ENCODE assay signal across 16 cellular contexts in genomic region chr17:38578641-38579480, GRCh38. TPM values are rescaled to one million over a fixed set of nuclear protein-coding genes. Genes with fewer than 3 reads are reported as not detected.
DNase-seq lines count a peak whose midpoint lies in the region; ATAC-seq and TF ChIP-seq lines count a peak whose summit lies in the region.
"Had no signal": no experiment of that assay in that cellular context is flagged by ENCODE, and none has a peak within 500 bp of the region (broad histone marks: within the 10 kb centered on the region; RNA-seq: fewer than 3 reads in every experiment).

No MANE protein-coding gene starts in this region.

- H3K79me2 ChIP-seq in MM.1S (ENCODE audit: low read length) (no peaks in the 10 kb centered on the region), GM23248 (ENCODE audit: insufficient read depth) (no peaks in the 10 kb centered on the region)

- no peak for TF ChIP-seq POLR2A in esophagus muscularis mucosa (IDR thresholded peaks at IDR 0.05; ENCODE audit: low read depth)

- no peak for TF ChIP-seq CTCF in esophagus muscularis mucosa (IDR thresholded peaks at IDR 0.05)
- TF ChIP-seq CTCF in MM.1S (IDR thresholded peaks at IDR 0.05; ENCODE audit: low read length): no peak

- 9% methylated on average over 26 of the region's 45 CpGs for WGBS in esophagus muscularis mucosa
- WGBS in GM23248 (ENCODE audit: low coverage in 1 of 2, low lambda C conversion rate in 2 of 2, missing lambda C conversion rate in 2 of 2), 2 experiments: 36 to 52% methylated on average over 25 to 44 of the region's 45 CpGs

- H3K9me3 ChIP-seq in NT2/D1 (ENCODE audit: insufficient read depth, low read length) (no peaks in the 10 kb centered on the region), esophagus muscularis mucosa (no peaks in the 10 kb centered on the region), neuron (ENCODE audit: low read length) (no peaks in the 10 kb centered on the region), MM.1S (replicated peaks; ENCODE audit: insufficient read depth, low read length) (no peaks in the 10 kb centered on the region), GM23248 (ENCODE audit: low read depth) (no peaks in the 10 kb centered on the region)
- H3K9me3 ChIP-seq: colonic mucosa, transverse colon had no signal

- peak overlapping the region; percentile 75 for H3K9ac ChIP-seq in NT2/D1 (ENCODE audit: insufficient read length, low read depth)
- no peak overlapping the region for H3K9ac ChIP-seq in MM.1S (ENCODE audit: low read length)
- H3K9ac ChIP-seq in GM23248: no peak overlapping the region

- H3K4me3 ChIP-seq in NT2/D1 (ENCODE audit: insufficient read length, low read depth): peak overlapping the region; percentile 60
- peak overlapping the region; percentile 25 to 35 (median 30) for H3K4me3 ChIP-seq in esophagus muscularis mucosa
- H3K4me3 ChIP-seq in neuron (ENCODE audit: low read length): peak overlapping the region; percentile 27
- H3K4me3 ChIP-seq in MM.1S (ENCODE audit: low read length): no peak overlapping the region
- H3K4me3 ChIP-seq in GM23248: no peak overlapping the region
- H3K4me3 ChIP-seq: colonic mucosa, transverse colon had no signal

- H3K27ac ChIP-seq in esophagus muscularis mucosa (replicated peaks in 1 of 4): no peak overlapping the region
- no peak overlapping the region for H3K27ac ChIP-seq in MM.1S (ENCODE audit: low read length)
- H3K27ac ChIP-seq in GM23248: no peak overlapping the region
- H3K27ac ChIP-seq: C4-2B, colonic mucosa, transverse colon, VCaP had no signal

- no peak overlapping the region for H2AFZ ChIP-seq in neuron (ENCODE audit: low read depth, low read length)
- no peak overlapping the region for H2AFZ ChIP-seq in MM.1S (ENCODE audit: low read length)
- no peak overlapping the region for H2AFZ ChIP-seq in GM23248

- H3K4me1 ChIP-seq in NT2/D1 (ENCODE audit: insufficient read depth, insufficient read length) (peaks cover 30% of the 10 kb centered on the region), esophagus muscularis mucosa (peaks cover 9 to 23% (median 20%) of the 10 kb centered on the region in 4 donors), neuron (ENCODE audit: insufficient read depth, low read length) (peaks cover 24% of the 10 kb centered on the region), MM.1S (ENCODE audit: low read length) (no peaks in the 10 kb centered on the region), GM23248 (ENCODE audit: insufficient read depth) (no peaks in the 10 kb centered on the region; the same call in 1 of the 2 replicates)
- H3K4me1 ChIP-seq: colonic mucosa had no signal

- H3K9me2 ChIP-seq in MM.1S (replicated peaks; ENCODE audit: insufficient read depth, low read length): no peaks in the 10 kb centered on the region
- H3K9me2 ChIP-seq in GM23248 (ENCODE audit: insufficient read depth): no peaks in the 10 kb centered on the region

- H3K27me3 ChIP-seq in NT2/D1 (ENCODE audit: insufficient read depth, insufficient read length): peaks cover 47% of the 10 kb centered on the region
- H3K27me3 ChIP-seq in esophagus muscularis mucosa: peaks cover 0 to 89% (median 29%) of the 10 kb centered on the region in 4 donors
- no peaks in the 10 kb centered on the region for H3K27me3 ChIP-seq in neuron (ENCODE audit: insufficient read depth, low read length)
- peaks cover 86% of the 10 kb centered on the region for H3K27me3 ChIP-seq in MM.1S (replicated peaks; ENCODE audit: insufficient read depth, low read length)
- H3K27me3 ChIP-seq in GM23248 (replicated peaks; ENCODE audit: insufficient read depth): peaks cover 15% of the 10 kb centered on the region

- no peaks in the 10 kb centered on the region for H3F3A ChIP-seq in MM.1S (ENCODE audit: insufficient read depth, low read length)
- H3F3A ChIP-seq in GM23248 (ENCODE audit: insufficient read depth): no peaks in the 10 kb centered on the region

- intact Hi-C loops in esophagus muscularis mucosa (cut with DNase I): no loop called here

- H3K36me3 ChIP-seq in NT2/D1 (ENCODE audit: insufficient read depth, insufficient read length, low read length) (no peaks in the 10 kb centered on the region), esophagus muscularis mucosa (no peaks in the 10 kb centered on the region), neuron (ENCODE audit: insufficient read depth, low read length) (no peaks in the 10 kb centered on the region), MM.1S (replicated peaks; ENCODE audit: insufficient read depth, low read length) (no peaks in the 10 kb centered on the region), GM23248 (ENCODE audit: low read depth) (no peaks in the 10 kb centered on the region)
- H3K36me3 ChIP-seq: colonic mucosa, transverse colon had no signal

- in situ Hi-C loops in G401 (cut with HindIII; ENCODE audit: low sequenced_read_pairs): no loop called here
- in situ Hi-C loops in GM23248 (cut with MboI): no loop called here

- H4K20me1 ChIP-seq in MM.1S (ENCODE audit: insufficient read depth, low read length) (no peaks in the 10 kb centered on the region), GM23248 (ENCODE audit: insufficient read depth) (no peaks in the 10 kb centered on the region)

- H3K4me2 ChIP-seq in MM.1S (ENCODE audit: low read depth, low read length): no peak overlapping the region
- no peak overlapping the region for H3K4me2 ChIP-seq in GM23248 (ENCODE audit: unreplicated experiment)

- DNase-seq in G401 (ENCODE audit: low spot score): peak; percentile 81
- DNase-seq in NT2/D1 (ENCODE audit: low read depth, low spot score): no peak
- DNase-seq in esophagus muscularis mucosa (ENCODE audit: extremely low spot score): no peak
- no peak for DNase-seq in MM.1S
- DNase-seq in GM23248: no peak
- DNase-seq: activated CD8-positive, alpha-beta T cell treated with anti-CD3 and anti-CD28 coated beads, Interleukin-2, amount 10 ng/mL, durations not matched to agents 7 days and 5 days; amniotic stem cell; colonic mucosa; KBM-7; NCI-H2171 treated with DMSO at 0.1 percent for 48 hours; stimulated activated CD4-positive, alpha-beta T cell treated with anti-CD3 and anti-CD28 coated beads, Interleukin-4, amount 100 ng/mL, for 4 hours; transverse colon had no signal

- no peak for ATAC-seq in GM21737 (IDR thresholded peaks at IDR 0.05; ENCODE audit: unreplicated experiment)

- no peak for TF ChIP-seq EP300 in esophagus muscularis mucosa (IDR thresholded peaks at IDR 0.05)

RNA-seq across cellular contexts. Expression of gene SRCIN1, which starts 26.9 kb away (rescaled TPM):
- 8.9 and 12.4 TPM in 2 replicates for total RNA-seq in G401 (2014; rRNA removed; shearing (Covaris generic))
- 1 to 10 TPM; 1.2 to 2.7 (median 2.3) TPM for total RNA-seq in esophagus muscularis mucosa
- total RNA-seq in GM23248 (2014; rRNA removed; shearing (Covaris generic)): not detected in 2 replicates
- polyA plus RNA-seq in GM23248 (2016; fragmentation: Nextera tagmentation; extraction: Ambion mirVana): not detected in 2 replicates

Comparison
In these comparisons a context has a peak if more than half of its experiments do, and no peak if none do; other contexts are left out.
1. H3K4me3 ChIP-seq: peak in NT2/D1 (single experiment), esophagus muscularis mucosa (4 of 4) and neuron (single experiment); none in MM.1S (single experiment) and GM23248 (single experiment).